In the genomic region with DNA sequence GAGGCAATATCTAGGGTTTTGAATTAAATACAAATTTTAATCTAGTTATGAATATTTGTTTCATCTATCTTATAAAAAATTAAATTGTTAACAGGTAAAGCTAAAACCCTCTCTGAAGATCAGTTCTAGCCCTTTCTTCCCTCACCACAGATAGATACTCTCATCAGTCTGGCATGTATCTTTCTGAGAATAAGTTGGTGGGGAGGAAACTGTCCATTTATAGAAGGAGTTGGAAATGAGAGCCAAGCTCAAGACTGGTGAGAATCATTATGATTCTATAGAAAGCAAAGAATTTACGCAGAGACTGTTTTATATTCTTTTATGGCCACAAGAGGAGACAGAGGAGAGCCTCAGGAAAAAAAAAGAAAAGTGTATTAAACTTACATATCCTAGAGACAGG, we compare ENCODE assay signal across 15 cellular contexts. TPM values are rescaled to one million over a fixed set of nuclear protein-coding genes. Genes with fewer than 3 reads are reported as not detected.
DNase-seq lines count a peak whose midpoint lies in the region; ATAC-seq, FAIRE-seq and TF ChIP-seq lines count a peak whose summit lies in the region.
"Had no signal": no experiment of that assay in that cellular context is flagged by ENCODE, and none has a peak within 500 bp of the region (broad histone marks: within the 10 kb centered on the region; RNA-seq: fewer than 3 reads in every experiment).

No MANE protein-coding gene starts in this region.

- H3K9me3 ChIP-seq in BE2C (no peaks in the 10 kb centered on the region), mesenchymal stem cell (ENCODE audit: control insufficient read depth, low read length) (no peaks in the 10 kb centered on the region), tibial nerve (no peaks in the 10 kb centered on the region)

- WGBS in mesenchymal stem cell = 100% methylated on average over 1 of the region's 1 CpG
- 65 to 71% methylated on average over 1 of the region's 1 CpG for WGBS in tibial nerve, 2 donors

- TF ChIP-seq CTCF in BE2C (IDR thresholded peaks at IDR 0.05; ENCODE audit: low read depth, low read length) (0 out of 2 replicates have a peak, but pooled peaks have one; percentile 3), tibial nerve (IDR thresholded peaks at IDR 0.05) (no peak)

- H3K9me3 Mint-ChIP-seq in activated naive CD8-positive, alpha-beta T cell treated with anti-CD3 and anti-CD28 coated beads for 36 hours = no peaks in the 10 kb centered on the region
- H3K9me3 Mint-ChIP-seq: activated naive CD4-positive, alpha-beta T cell treated with anti-CD3 and anti-CD28 coated beads, Interleukin-2, amount 10 ng/mL, durations not matched to agents 7 days and 5 days; H9 had no signal

- peak overlapping the region in 1 of 2 experiments; percentile 67 for H3K4ac ChIP-seq in mesenchymal stem cell (ENCODE audit: low read depth in 1 of 2, low read length in 2 of 2)

- H3K4me3 Mint-ChIP-seq in activated naive CD8-positive, alpha-beta T cell treated with anti-CD3 and anti-CD28 coated beads for 36 hours = no peak overlapping the region
- H3K4me3 Mint-ChIP-seq: activated naive CD4-positive, alpha-beta T cell treated with anti-CD3 and anti-CD28 coated beads, Interleukin-2, amount 10 ng/mL, durations not matched to agents 7 days and 5 days; H9 had no signal

- H3K4me1 Mint-ChIP-seq in activated naive CD8-positive, alpha-beta T cell treated with anti-CD3 and anti-CD28 coated beads for 36 hours = peaks cover 7% of the 10 kb centered on the region
- H3K4me1 Mint-ChIP-seq: activated naive CD4-positive, alpha-beta T cell treated with anti-CD3 and anti-CD28 coated beads, Interleukin-2, amount 10 ng/mL, durations not matched to agents 7 days and 5 days had no signal

- H4K91ac ChIP-seq in mesenchymal stem cell (ENCODE audit: low read length) = no peak overlapping the region

- no peak overlapping the region for H2AFZ ChIP-seq in mesenchymal stem cell (ENCODE audit: low read depth, low read length)

- H3K79me1 ChIP-seq in mesenchymal stem cell (replicated peaks; ENCODE audit: low read length, poor library complexity, severe bottlenecking) = no peaks in the 10 kb centered on the region

- H3K36me3 Mint-ChIP-seq in activated naive CD8-positive, alpha-beta T cell treated with anti-CD3 and anti-CD28 coated beads for 36 hours = peaks cover 28% of the 10 kb centered on the region

- no peak for TF ChIP-seq EP300 in tibial nerve (IDR thresholded peaks at IDR 0.05)

- H3K27me3 ChIP-seq in BE2C = no peaks in the 10 kb centered on the region
- H3K27me3 ChIP-seq in mesenchymal stem cell (ENCODE audit: control insufficient read depth in 1 of 2, insufficient read depth in 1 of 2, low read length in 2 of 2) = no peaks in the 10 kb centered on the region
- H3K27me3 ChIP-seq in tibial nerve = no peaks in the 10 kb centered on the region

- peak overlapping the region; percentile 57 for H3K9ac ChIP-seq in mesenchymal stem cell (ENCODE audit: low read length)

- DNase-seq in BE2C = no peak
- peak; percentile 35 for DNase-seq in GM03348 (ENCODE audit: low spot score)
- no peak for DNase-seq in activated naive CD8-positive, alpha-beta T cell treated with anti-CD3 and anti-CD28 coated beads for 36 hours
- DNase-seq in mesenchymal stem cell = peak; percentile 52
- DNase-seq in tibial nerve (ENCODE audit: low spot score in 2 of 2) = no peak
- no peak for DNase-seq in urothelium cell line (ENCODE audit: low spot score)
- DNase-seq in CD1c-positive myeloid dendritic cell (ENCODE audit: extremely low spot score) = no peak
- DNase-seq: activated naive CD4-positive, alpha-beta T cell treated with anti-CD3 and anti-CD28 coated beads, Interleukin-2, amount 10 ng/mL, durations not matched to agents 7 days and 5 days; H9; KG1; posterior cingulate gyrus; stimulated activated naive CD8-positive, alpha-beta T cell treated with anti-CD3 and anti-CD28 coated beads, Interleukin-15, Interleukin-2, amounts not matched to agents 100 U/mL and 50 U/mL, for 24 hours had no signal

- H3K27ac ChIP-seq in mesenchymal stem cell (ENCODE audit: low read length, poor library complexity, severe bottlenecking) (peak overlapping the region; percentile 99), tibial nerve (no peak overlapping the region)

- H4K8ac ChIP-seq in mesenchymal stem cell (ENCODE audit: low read length) = no peak overlapping the region

- no peak overlapping the region for H3K23ac ChIP-seq in mesenchymal stem cell (ENCODE audit: low read length in 2 of 2)

- peak overlapping the region; percentile 49 for H3K4me3 ChIP-seq in BE2C (ENCODE audit: low read depth, low read length)
- H3K4me3 ChIP-seq in mesenchymal stem cell (ENCODE audit: insufficient read depth in 1 of 2, low read depth in 1 of 2, low read length in 2 of 2) = peak overlapping the region in 1 of 2 experiments; percentile 40
- H3K4me3 ChIP-seq in tibial nerve = no peak overlapping the region
- H3K4me3 ChIP-seq: GM12878 had no signal

- peak overlapping the region in 1 of 2 experiments; percentile 75 for H2BK12ac ChIP-seq in mesenchymal stem cell (ENCODE audit: low read length in 2 of 2)

- no peaks in the 10 kb centered on the region for H3K27me3 Mint-ChIP-seq in activated naive CD8-positive, alpha-beta T cell treated with anti-CD3 and anti-CD28 coated beads for 36 hours
- H3K27me3 Mint-ChIP-seq: activated naive CD4-positive, alpha-beta T cell treated with anti-CD3 and anti-CD28 coated beads, Interleukin-2, amount 10 ng/mL, durations not matched to agents 7 days and 5 days had no signal

- H3K4me1 ChIP-seq in BE2C (peaks cover 33% of the 10 kb centered on the region), mesenchymal stem cell (ENCODE audit: control insufficient read depth, insufficient read depth, low read depth, low read length) (peaks cover 4% of the 10 kb centered on the region), tibial nerve (no peaks in the 10 kb centered on the region)

- H3K36me3 ChIP-seq in BE2C (peaks cover 28% of the 10 kb centered on the region), mesenchymal stem cell (ENCODE audit: control insufficient read depth in 1 of 2, insufficient read depth in 2 of 2, low read depth in 1 of 2, low read length in 2 of 2) (no peaks in the 10 kb centered on the region), tibial nerve (peaks cover 0 to 5% (median 0%) of the 10 kb centered on the region in 3 donors)

- no peak overlapping the region for H3K14ac ChIP-seq in mesenchymal stem cell (ENCODE audit: low read length in 2 of 2)

- H2BK15ac ChIP-seq in mesenchymal stem cell (ENCODE audit: low read depth, poor library complexity, severe bottlenecking) = no peak overlapping the region

- peak overlapping the region; percentile 34 for H3K27ac Mint-ChIP-seq in activated naive CD8-positive, alpha-beta T cell treated with anti-CD3 and anti-CD28 coated beads for 36 hours
- H3K27ac Mint-ChIP-seq: activated naive CD4-positive, alpha-beta T cell treated with anti-CD3 and anti-CD28 coated beads, Interleukin-2, amount 10 ng/mL, durations not matched to agents 7 days and 5 days had no signal

- H2BK120ac ChIP-seq in mesenchymal stem cell (ENCODE audit: low read depth, low read length) = no peak overlapping the region

- TF ChIP-seq POLR2A in tibial nerve (IDR thresholded peaks at IDR 0.05) = no peak

- no peak for FAIRE-seq in urothelium cell line (lab: Jason Lieb, UNC)
- FAIRE-seq: GM12878, islet of Langerhans had no signal

- H2AK5ac ChIP-seq in mesenchymal stem cell (ENCODE audit: low read length, severe bottlenecking) = peak overlapping the region; percentile 89

- peak overlapping the region; percentile 96 for H2BK5ac ChIP-seq in mesenchymal stem cell (ENCODE audit: low read depth, low read length, poor library complexity, severe bottlenecking)

- H3K4me2 ChIP-seq in mesenchymal stem cell (ENCODE audit: low read length, poor library complexity, severe bottlenecking) = peak overlapping the region; percentile 74

- ATAC-seq in GM18909 (IDR thresholded peaks at IDR 0.05; ENCODE audit: poor library complexity, unreplicated experiment) = no peak
- ATAC-seq: GM12878; stimulated activated naive CD8-positive, alpha-beta T cell treated with anti-CD3 and anti-CD28 coated beads, Interleukin-15, Interleukin-2, amounts not matched to agents 100 U/mL and 50 U/mL, for 24 hours had no signal

- H3K18ac ChIP-seq in mesenchymal stem cell (ENCODE audit: low read depth in 1 of 2, low read length in 2 of 2) = peak overlapping the region in 1 of 2 experiments; percentile 82

RNA-seq across cellular contexts. Expression of a gene that starts 59.0 kb away (rescaled TPM):
- 41.1 TPM for polyA plus RNA-seq in BE2C (2012; ENCODE audit: insufficient read depth, insufficient read length, low read depth)
- 10 to 100 TPM; 71.6 to 71.8 TPM for total RNA-seq in activated naive CD8-positive, alpha-beta T cell treated with anti-CD3 and anti-CD28 coated beads for 36 hours
- 109 TPM for polyA plus RNA-seq in mesenchymal stem cell (2013, experiment 1 of 2)
- 116 TPM for polyA plus RNA-seq in mesenchymal stem cell (2013, experiment 2 of 2)
- 10 to 100 TPM in 3 of 4 donors, 1 to 10 TPM in 1; 8.5 to 21.3 (median 12.1) TPM for total RNA-seq in tibial nerve

Comparison
In these comparisons a context has a peak if more than half of its experiments do, and no peak if none do; other contexts are left out.
1. DNase-seq: peak in GM03348 (single experiment) and mesenchymal stem cell (single experiment); none in BE2C (single experiment), activated naive CD8-positive, alpha-beta T cell treated with anti-CD3 and anti-CD28 coated beads for 36 hours (single experiment), tibial nerve (0 of 2), urothelium cell line (single experiment) and CD1c-positive myeloid dendritic cell (single experiment).